Comparison of ENCODE assay signal across 28 cellular contexts in the genomic region with DNA sequence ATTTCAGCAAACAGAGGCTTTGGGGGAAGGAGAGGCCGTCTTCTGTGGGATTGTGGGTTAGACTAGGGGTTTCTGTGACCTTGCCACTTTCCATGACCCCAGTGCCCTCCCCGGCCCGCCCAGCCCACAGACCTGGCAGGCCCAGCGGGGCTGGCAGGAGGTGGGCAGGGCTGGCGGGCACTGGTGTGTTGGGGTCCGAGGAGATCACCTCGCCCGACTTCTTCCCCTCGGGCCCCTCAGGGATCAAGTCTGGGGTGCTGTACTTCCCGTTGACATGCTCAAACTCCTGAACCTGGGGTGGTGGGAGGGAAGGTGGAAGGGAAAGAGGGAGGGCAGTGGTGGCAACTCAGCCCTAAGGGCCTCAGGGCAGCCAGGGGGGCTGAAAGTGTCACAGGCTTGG. TPM values are rescaled to one million over a fixed set of nuclear protein-coding genes. Genes with fewer than 3 reads are reported as not detected.
"Had no signal": no experiment of that assay in that cellular context is flagged by ENCODE, and none has a peak within 500 bp of the region (broad histone marks: within the 10 kb centered on the region; RNA-seq: fewer than 3 reads in every experiment).

No MANE protein-coding gene starts in this region.

- H3K9me3 ChIP-seq: esophagus squamous epithelium, heart right ventricle, left ventricle myocardium inferior, mucosa of descending colon, neutrophil, stomach, thyroid gland had no signal

- H3K4me3 ChIP-seq: coronary artery, esophagus squamous epithelium, heart right ventricle, left ventricle myocardium inferior, mucosa of descending colon, smooth muscle cell, stomach, thyroid gland had no signal

- H3K36me3 Mint-ChIP-seq: mesothelial cell of epicardium; naive B cell; natural killer cell treated with Interleukin-12 subunit alpha and Interleukin-12 subunit beta and Interleukin-15 and Interleukin-18, amount 100 ng/mL, for 72 hours; stimulated activated effector memory CD8-positive, alpha-beta T cell treated with anti-CD3 and anti-CD28 coated beads, Interleukin-12 subunit alpha, Interleukin-12 subunit beta, amount 100 ng/mL, for 72 hours; type B pancreatic cell had no signal

- H3K4me1 Mint-ChIP-seq: mesothelial cell of epicardium, neural crest cell had no signal

- H3K27me3 ChIP-seq: thyroid gland had no signal

- DNase-seq: dermis blood vessel endothelial cell; effector memory CD4-positive, alpha-beta T cell; esophagus squamous epithelium; foreskin melanocyte; hippocampal formation; kidney glomerular epithelial cell; left colon; left ventricle myocardium inferior; mesenchymal stem cell; naive B cell; stimulated activated CD4-positive, alpha-beta T cell treated with anti-CD3 and anti-CD28 coated beads, Interleukin-2, amount 100 ng/mL, for 24 hours; stimulated activated CD4-positive, alpha-beta T cell treated with anti-CD3 and anti-CD28 coated beads, Interleukin-4, amount 100 ng/mL, for 24 hours; stimulated activated naive CD4-positive, alpha-beta T cell treated with Interleukin-2 at 50 U/mL for 16 hours; stomach; thyroid gland had no signal

- H3K27ac ChIP-seq: coronary artery, esophagus squamous epithelium, heart right ventricle, left ventricle myocardium inferior, neutrophil, parathyroid adenoma, stomach, thyroid gland had no signal

- H3K9me3 Mint-ChIP-seq: mesothelial cell of epicardium; natural killer cell treated with Interleukin-12 subunit alpha and Interleukin-12 subunit beta and Interleukin-15 and Interleukin-18, amount 100 ng/mL, for 72 hours; neural crest cell; stimulated activated effector memory CD8-positive, alpha-beta T cell treated with anti-CD3 and anti-CD28 coated beads, Interleukin-12 subunit alpha, Interleukin-12 subunit beta, amount 100 ng/mL, for 72 hours; type B pancreatic cell had no signal

- H3K4me3 Mint-ChIP-seq: mesothelial cell of epicardium; naive B cell; natural killer cell treated with Interleukin-12 subunit alpha and Interleukin-12 subunit beta and Interleukin-15 and Interleukin-18, amount 100 ng/mL, for 72 hours; neural crest cell; stimulated activated effector memory CD8-positive, alpha-beta T cell treated with anti-CD3 and anti-CD28 coated beads, Interleukin-12 subunit alpha, Interleukin-12 subunit beta, amount 100 ng/mL, for 72 hours; type B pancreatic cell had no signal

- H3K36me3 ChIP-seq: esophagus squamous epithelium, heart right ventricle, left ventricle myocardium inferior, neutrophil, stomach, thyroid gland had no signal

- H3K27ac Mint-ChIP-seq: mesothelial cell of epicardium; naive B cell; natural killer cell treated with Interleukin-12 subunit alpha and Interleukin-12 subunit beta and Interleukin-15 and Interleukin-18, amount 100 ng/mL, for 72 hours; progenitor cell of endocrine pancreas; stimulated activated effector memory CD8-positive, alpha-beta T cell treated with anti-CD3 and anti-CD28 coated beads, Interleukin-12 subunit alpha, Interleukin-12 subunit beta, amount 100 ng/mL, for 72 hours; type B pancreatic cell had no signal

- ATAC-seq: heart right ventricle; left colon; mucosa of descending colon; natural killer cell treated with Interleukin-12 subunit alpha and Interleukin-12 subunit beta and Interleukin-15 and Interleukin-18, amount 100 ng/mL, for 72 hours; sciatic nerve; stimulated activated effector memory CD8-positive, alpha-beta T cell treated with anti-CD3 and anti-CD28 coated beads, Interleukin-12 subunit alpha, Interleukin-12 subunit beta, amount 100 ng/mL, for 72 hours had no signal

- H3K4me1 ChIP-seq: parathyroid adenoma, thyroid gland had no signal

RNA-seq across cellular contexts. Expression of a gene that starts 56.3 kb away (rescaled TPM):
- polyA plus RNA-seq: smooth muscle cell had no signal
